In the genomic region with DNA sequence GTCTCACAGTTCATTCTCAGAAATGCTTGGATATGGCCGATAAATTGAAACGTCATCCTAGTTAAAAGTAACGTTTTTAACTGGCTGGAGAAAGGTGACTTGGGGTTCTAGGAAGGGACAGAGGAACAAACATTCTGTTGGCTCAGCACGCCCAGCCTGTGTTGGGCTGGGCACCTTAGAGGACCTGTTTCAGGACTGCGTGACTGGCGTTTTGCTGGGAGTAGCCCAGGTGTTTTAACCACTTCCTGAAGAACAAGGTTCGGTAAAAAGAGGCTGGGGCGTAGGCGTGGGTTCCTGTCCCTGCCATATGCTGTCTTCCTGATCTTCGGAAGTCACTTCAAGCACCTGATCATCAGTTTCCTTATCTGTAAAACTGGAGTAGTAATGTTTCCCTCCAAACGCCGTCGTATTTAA, we compare ENCODE assay signal across 8 cellular contexts. TPM values are rescaled to one million over a fixed set of nuclear protein-coding genes. Genes with fewer than 3 reads are reported as not detected.
DNase-seq lines count a peak whose midpoint lies in the region; ATAC-seq and TF ChIP-seq lines count a peak whose summit lies in the region.

No MANE protein-coding gene starts in this region.

- peaks cover 31% of the 10 kb centered on the region for H3K4me1 Mint-ChIP-seq in activated naive CD8-positive, alpha-beta T cell (ENCODE audit: low read depth)
- H3K4me1 Mint-ChIP-seq in stimulated activated naive CD8-positive, alpha-beta T cell treated with anti-CD3 and anti-CD28 coated beads, Interleukin-15, Interleukin-2, amounts not matched to agents 100 ng/mL and 50 ng/mL, for 24 hours (ENCODE audit: low read depth) = peaks cover 38% of the 10 kb centered on the region

- DNase-seq in AG04449 (ENCODE audit: low read depth, low spot score) = no peak
- DNase-seq in Panc1 (ENCODE audit: low read depth, low spot score) = no peak
- DNase-seq in lung (ENCODE audit: low spot score) = no peak
- DNase-seq in cortex of kidney (lab: John Stamatoyannopoulos, UW) = no peak
- DNase-seq in DMS 273 (lab: John Stamatoyannopoulos, UW; ENCODE audit: unreplicated experiment) = no peak

- peak overlapping the region; percentile 96 for H3K27ac ChIP-seq in Panc1 (ENCODE audit: low read length)
- H3K27ac ChIP-seq in lung (ENCODE audit: low read depth in 1 of 2, low read length in 1 of 2) = peak overlapping the region; percentile 94 to 96

- H3K27ac Mint-ChIP-seq in activated naive CD8-positive, alpha-beta T cell = peak overlapping the region; percentile 94
- H3K27ac Mint-ChIP-seq in stimulated activated naive CD8-positive, alpha-beta T cell treated with anti-CD3 and anti-CD28 coated beads, Interleukin-15, Interleukin-2, amounts not matched to agents 100 ng/mL and 50 ng/mL, for 24 hours = peak overlapping the region; percentile 95

- H3K4me3 ChIP-seq in AG04449 (ENCODE audit: low read depth, low read length) (peak overlapping the region; percentile 83), Panc1 (ENCODE audit: low read depth in 2 of 2, low read length in 2 of 2) (peak overlapping the region; percentile 93 to 94), lung (no peak overlapping the region)

- peaks cover 2% of the 10 kb centered on the region; the same call in 1 of the 2 replicates for H3K36me3 ChIP-seq in Panc1 (ENCODE audit: control insufficient read depth, insufficient read depth, low read length)
- H3K36me3 ChIP-seq in lung (ENCODE audit: control insufficient read depth in 2 of 2, insufficient read depth in 2 of 2, low read length in 2 of 2) = peaks cover 0 to 13% of the 10 kb centered on the region in 2 donors

- TSS peak; percentile 93 for BruUV-seq in Panc1 (replicated peaks; lab: Mats Ljungman, UMichigan)

- CTCF ChIA-PET in AG04449 (lab: Yijun Ruan, JAX) = interaction anchor here (0.9 to 7.0 kb wide), 2 partner anchors 9 to 267 kb away, joined by 3 to 36 read pairs; no protein-coding TSS in a partner anchor
- CTCF ChIA-PET in Panc1 (lab: Charles Lee) = interaction anchor here (0.9 kb wide), 1 partner anchor 266 kb away, joined by 7 read pairs; no protein-coding TSS in a partner anchor

- no peaks in the 10 kb centered on the region for H3K9me3 ChIP-seq in Panc1 (ENCODE audit: control insufficient read depth, insufficient read depth, low read depth, low read length)
- peaks cover 0 to 3% of the 10 kb centered on the region in 2 donors for H3K9me3 ChIP-seq in lung (ENCODE audit: control insufficient read depth in 2 of 2, insufficient read depth in 1 of 2, low read length in 1 of 2)

- POLR2A ChIA-PET in AG04449 (lab: Yijun Ruan, JAX) = no interaction called here
- POLR2A ChIA-PET in Panc1 (lab: Charles Lee) = no interaction called here

- peak; percentile 32 for ATAC-seq in GM21381 (IDR thresholded peaks at IDR 0.05; ENCODE audit: unreplicated experiment)
- no peak for ATAC-seq in Panc1
- ATAC-seq in lung (ENCODE audit: insufficient read depth, low FRiP score) = no peak

- intact Hi-C loops in Panc1 (cut with micrococcal nuclease; ENCODE audit: unreplicated experiment) = loop anchor here (10.0 kb wide), 1 partner anchor 105 kb away; no protein-coding TSS in a partner anchor

- peaks cover 27% of the 10 kb centered on the region for H3K4me1 ChIP-seq in Panc1 (ENCODE audit: control insufficient read depth, insufficient read depth, low read length)
- H3K4me1 ChIP-seq in lung (ENCODE audit: control insufficient read depth in 2 of 2, insufficient read depth in 2 of 2, low read length in 2 of 2) = peaks cover 0 to 12% of the 10 kb centered on the region in 2 donors

- 14 to 33% methylated on average over 13 of the region's 13 CpGs for WGBS in lung, 2 donors

- in situ Hi-C loops in Panc1 (cut with HindIII; ENCODE audit: low pct_unique_long_range_greater_than_20kb, low sequenced_read_pairs) = no loop called here

- TF ChIP-seq CTCF in AG04449 (IDR thresholded peaks at IDR 0.05; ENCODE audit: insufficient read depth, low read length, missing control alignments) (no peak), Panc1 (IDR thresholded peaks at IDR 0.05) (no peak), lung (IDR thresholded peaks at IDR 0.05; ENCODE audit: control extremely low read depth, extremely low read depth) (no peak)

- H3K4me3 Mint-ChIP-seq in activated naive CD8-positive, alpha-beta T cell = peak overlapping the region; percentile 96
- H3K4me3 Mint-ChIP-seq in stimulated activated naive CD8-positive, alpha-beta T cell treated with anti-CD3 and anti-CD28 coated beads, Interleukin-15, Interleukin-2, amounts not matched to agents 100 ng/mL and 50 ng/mL, for 24 hours = peak overlapping the region; percentile 92

- no peaks in the 10 kb centered on the region for H3K27me3 Mint-ChIP-seq in activated naive CD8-positive, alpha-beta T cell
- no peaks in the 10 kb centered on the region for H3K27me3 Mint-ChIP-seq in stimulated activated naive CD8-positive, alpha-beta T cell treated with anti-CD3 and anti-CD28 coated beads, Interleukin-15, Interleukin-2, amounts not matched to agents 100 ng/mL and 50 ng/mL, for 24 hours

- no peaks in the 10 kb centered on the region for H3K27me3 ChIP-seq in Panc1 (ENCODE audit: control insufficient read depth, insufficient read depth, low read length)
- no peaks in the 10 kb centered on the region for H3K27me3 ChIP-seq in lung (ENCODE audit: control insufficient read depth, insufficient read depth)

- H3K9me3 Mint-ChIP-seq in activated naive CD8-positive, alpha-beta T cell (ENCODE audit: low read depth) = no peaks in the 10 kb centered on the region
- no peaks in the 10 kb centered on the region for H3K9me3 Mint-ChIP-seq in stimulated activated naive CD8-positive, alpha-beta T cell treated with anti-CD3 and anti-CD28 coated beads, Interleukin-15, Interleukin-2, amounts not matched to agents 100 ng/mL and 50 ng/mL, for 24 hours

- H3K36me3 Mint-ChIP-seq in activated naive CD8-positive, alpha-beta T cell = peaks cover 7% of the 10 kb centered on the region
- peaks cover 16% of the 10 kb centered on the region for H3K36me3 Mint-ChIP-seq in stimulated activated naive CD8-positive, alpha-beta T cell treated with anti-CD3 and anti-CD28 coated beads, Interleukin-15, Interleukin-2, amounts not matched to agents 100 ng/mL and 50 ng/mL, for 24 hours (ENCODE audit: low read depth)

RNA-seq across cellular contexts. Expression of a gene that starts 1.1 kb away (rescaled TPM):
- total RNA-seq in Panc1 (2021; ENCODE audit: unreplicated experiment) (24.7 TPM), lung (10 to 100 TPM; 12.7 to 36.5 TPM)
- 15.0 TPM for polyA plus RNA-seq in Panc1 (2012; ENCODE audit: insufficient read length)
- polyA plus RNA-seq in lung = 10 to 100 TPM; 10.8 to 28.7 TPM

RNA-seq across cellular contexts. Expression of a gene that starts 10.0 kb away (rescaled TPM):
- total RNA-seq in Panc1 (2021; ENCODE audit: unreplicated experiment) (28.2 TPM), lung (10 to 100 TPM; 26.0 to 26.4 TPM)
- 30.7 TPM for polyA plus RNA-seq in Panc1 (2012; ENCODE audit: insufficient read length)
- 10 to 100 TPM; 15.3 to 17.8 TPM for polyA plus RNA-seq in lung
